9 cellular contexts compared by ENCODE assay signal in genomic region chrX:123859409-123859827, GRCh38. TPM values are rescaled to one million over a fixed set of nuclear protein-coding genes. Genes with fewer than 3 reads are reported as not detected.
A peak's percentile ranks its signal among the peaks of the same experiment; 100 is the strongest.
DNase-seq lines count a peak whose midpoint lies in the region; ATAC-seq, FAIRE-seq and TF ChIP-seq lines count a peak whose summit lies in the region.
"Had no signal": no experiment of that assay in that cellular context is flagged by ENCODE, and none has a peak within 500 bp of the region (broad histone marks: within the 10 kb centered on the region; RNA-seq: fewer than 3 reads in every experiment).

No MANE protein-coding gene starts in this region.

- peaks cover 6% of the 10 kb centered on the region for H3F3A ChIP-seq in PC-3 (ENCODE audit: low read length, unreplicated experiment)

- H3K9ac ChIP-seq in PC-3 (ENCODE audit: low read length), result peak overlapping the region; percentile 97

- H3K9me2 ChIP-seq in PC-3 (replicated peaks; ENCODE audit: low read length), result no peaks in the 10 kb centered on the region

- no peaks in the 10 kb centered on the region for H3K9me3 ChIP-seq in PC-3 (ENCODE audit: low read length)

- H3K4me3 ChIP-seq in PC-3 (ENCODE audit: low read length), result peak overlapping the region; percentile 90
- H3K4me3 ChIP-seq in bronchial epithelial cell (ENCODE audit: low read depth, low read length), result peak overlapping the region; percentile 64

- H3K27ac ChIP-seq in PC-3 (ENCODE audit: low read length) (peak overlapping the region; percentile 91), layer of hippocampus (ENCODE audit: low read depth, low read length) (peak overlapping the region; percentile 90)

- intact Hi-C loops in PC-3 (cut with micrococcal nuclease), result no loop called here

- peaks cover 42% of the 10 kb centered on the region for H3K79me2 ChIP-seq in PC-3 (ENCODE audit: low read length)

- no peaks in the 10 kb centered on the region for H3K27me3 ChIP-seq in PC-3 (ENCODE audit: low read length)
- no peaks in the 10 kb centered on the region for H3K27me3 ChIP-seq in bronchial epithelial cell (ENCODE audit: control insufficient read depth, insufficient read depth, low read length)
- no peaks in the 10 kb centered on the region for H3K27me3 ChIP-seq in layer of hippocampus (ENCODE audit: control insufficient read depth, insufficient read depth, low read length)

- POLR2A ChIA-PET in PC-3 (lab: Charles Lee; ENCODE audit: unreplicated experiment), result interaction anchor here (0.6 to 0.8 kb wide), 4 partner anchors 10 to 24 kb away, joined by 3 to 27 read pairs (median 10); no protein-coding TSS in a partner anchor

- no peak for FAIRE-seq in bronchial epithelial cell (lab: Jason Lieb, UNC)
- FAIRE-seq: islet of Langerhans had no signal

- no peak for TF ChIP-seq CTCF in PC-3 (conservative IDR thresholded peaks at IDR 0.05; ENCODE audit: low read depth, low read length)
- no peak for TF ChIP-seq CTCF in bronchial epithelial cell (IDR thresholded peaks at IDR 0.05; ENCODE audit: insufficient read depth, low read length, severe bottlenecking)

- H4K20me1 ChIP-seq in PC-3 (ENCODE audit: low read length), result no peaks in the 10 kb centered on the region

- H3K4me1 ChIP-seq in PC-3 (ENCODE audit: insufficient read depth, low read length), result peaks cover 11% of the 10 kb centered on the region

- H3K4me2 ChIP-seq in PC-3 (ENCODE audit: low read length), result peak overlapping the region; percentile 90

- H3K36me3 ChIP-seq in PC-3 (ENCODE audit: low read depth, low read length) (no peaks in the 10 kb centered on the region), bronchial epithelial cell (ENCODE audit: control insufficient read depth, insufficient read depth, low read length) (no peaks in the 10 kb centered on the region)

- CTCF ChIA-PET in PC-3 (lab: Charles Lee), result interaction anchor here (0.6 to 0.7 kb wide), 2 partner anchors 61 to 435 kb away, joined by 5 to 6 read pairs; no protein-coding TSS in a partner anchor

- peak; percentile 25 to 26 for DNase-seq in stimulated activated CD4-positive, alpha-beta T cell treated with anti-CD3 and anti-CD28 coated beads, Interleukin-15, amount 100 ng/mL, for 1 hour (ENCODE audit: low read depth in 1 of 2, low spot score in 1 of 2)
- no peak for DNase-seq in stimulated activated CD4-positive, alpha-beta T cell treated with anti-CD3 and anti-CD28 coated beads, Interleukin-1b, Interleukin-23, amount 100 ng/mL, for 48 hours
- DNase-seq in PC-3, result peak; percentile 72
- DNase-seq in bronchial epithelial cell (ENCODE audit: low read depth), result peak; percentile 56
- peak; percentile 49 for DNase-seq in stimulated activated CD4-positive, alpha-beta T cell treated with anti-CD3 and anti-CD28 coated beads, Interleukin-4, amount 100 ng/mL, for 48 hours (ENCODE audit: low read depth in 2 of 2)
- DNase-seq in activated CD8-positive, alpha-beta memory T cell treated with anti-CD3 and anti-CD28 coated beads for 24 hours, result no peak

- BruUV-seq in PC-3 (replicated peaks; lab: Mats Ljungman, UMichigan), result TSS peak; percentile 76

- ATAC-seq in HG03460 (IDR thresholded peaks at IDR 0.05; ENCODE audit: unreplicated experiment) (peak; percentile 3), PC-3 (peak; percentile 39)

- peak overlapping the region; percentile 81 for H2AFZ ChIP-seq in PC-3 (ENCODE audit: low read length)

RNA-seq across cellular contexts. Expression of gene XIAP, which starts 0.4 kb away (rescaled TPM):
- total RNA-seq in PC-3 (2014; rRNA removed) (29.2 and 35.8 TPM in 2 replicates), bronchial epithelial cell (41.6 and 43.3 TPM in 2 replicates)

Comparison
In these comparisons a context has a peak if more than half of its experiments do, and no peak if none do; other contexts are left out.
1. DNase-seq: peak in stimulated activated CD4-positive, alpha-beta T cell treated with anti-CD3 and anti-CD28 coated beads, Interleukin-15, amount 100 ng/mL, for 1 hour (2 of 2), PC-3 (single experiment), bronchial epithelial cell (single experiment) and stimulated activated CD4-positive, alpha-beta T cell treated with anti-CD3 and anti-CD28 coated beads, Interleukin-4, amount 100 ng/mL, for 48 hours (2 of 2); none in stimulated activated CD4-positive, alpha-beta T cell treated with anti-CD3 and anti-CD28 coated beads, Interleukin-1b, Interleukin-23, amount 100 ng/mL, for 48 hours (single experiment) and activated CD8-positive, alpha-beta memory T cell treated with anti-CD3 and anti-CD28 coated beads for 24 hours (single experiment).